10 cellular contexts compared by ENCODE assay signal in genomic region chr16:55471448-55472097, GRCh38. TPM values are rescaled to one million over a fixed set of nuclear protein-coding genes. Genes with fewer than 3 reads are reported as not detected.
DNase-seq lines count a peak whose midpoint lies in the region; ATAC-seq, FAIRE-seq and TF ChIP-seq lines count a peak whose summit lies in the region.
"Had no signal": no experiment of that assay in that cellular context is flagged by ENCODE, and none has a peak within 500 bp of the region (broad histone marks: within the 10 kb centered on the region; RNA-seq: fewer than 3 reads in every experiment).

No MANE protein-coding gene starts in this region.

- no peak overlapping the region for H3K9ac ChIP-seq in neuronal stem cell (ENCODE audit: low read depth, low read length, poor library complexity)

- H3K36me3 Mint-ChIP-seq in CD4-positive, alpha-beta T cell (ENCODE audit: low read depth) = no peaks in the 10 kb centered on the region

- DNase-seq in AG09309 (ENCODE audit: low read depth) (peak; percentile 78), RCC 7860 (ENCODE audit: low spot score) (peak; percentile 89), foreskin keratinocyte (peak; percentile 63 to 83), neuronal stem cell (ENCODE audit: low spot score) (no peak), dorsolateral prefrontal cortex (no peak), CD1c-positive myeloid dendritic cell (ENCODE audit: extremely low spot score) (no peak)
- DNase-seq in CD4-positive, alpha-beta T cell = no peak
- DNase-seq: NCI-H69, pancreas had no signal

- H2BK5ac ChIP-seq in neuronal stem cell (ENCODE audit: low read length) = no peak overlapping the region

- ATAC-seq in GM21526 (IDR thresholded peaks at IDR 0.05; ENCODE audit: low FRiP score, unreplicated experiment) (peak; percentile 75), foreskin keratinocyte (peak; percentile 88)
- no peak for ATAC-seq in CD4-positive, alpha-beta T cell (ENCODE audit: poor library complexity)

- H3K27me3 ChIP-seq in foreskin keratinocyte (no peaks in the 10 kb centered on the region), neuronal stem cell (ENCODE audit: control insufficient read depth in 3 of 3, insufficient read depth in 3 of 3, low read depth in 1 of 3, low read length in 3 of 3) (peaks cover 0 to 13% (median 0%) of the 10 kb centered on the region in 3 experiments), dorsolateral prefrontal cortex (no peaks in the 10 kb centered on the region)
- no peaks in the 10 kb centered on the region for H3K27me3 ChIP-seq in CD4-positive, alpha-beta T cell (ENCODE audit: control insufficient read depth, insufficient read depth, low read length)
- H3K27me3 ChIP-seq: pancreas had no signal

- no peak overlapping the region for H3K23ac ChIP-seq in neuronal stem cell (ENCODE audit: low read depth, low read length, poor library complexity)

- no peaks in the 10 kb centered on the region for H3K36me3 ChIP-seq in neuronal stem cell (replicated peaks in 1 of 2; ENCODE audit: control insufficient read depth in 2 of 2, insufficient read depth in 2 of 2, low read length in 2 of 2)
- H3K36me3 ChIP-seq: pancreas had no signal

- no peaks in the 10 kb centered on the region for H3K9me3 Mint-ChIP-seq in CD4-positive, alpha-beta T cell

- WGBS in neuronal stem cell (ENCODE audit: extremely low coverage in 2 of 2, insufficient read length in 2 of 2, insufficient replicate concordance in 1 of 2), 2 donors = no CpG with 5 or more reads among the region's 4 CpGs

- POLR2A ChIA-PET in CD4-positive, alpha-beta T cell (lab: Charles Lee) = no interaction called here

- no peak overlapping the region for H3K14ac ChIP-seq in neuronal stem cell (ENCODE audit: low read length)

- no peak overlapping the region for H4K8ac ChIP-seq in neuronal stem cell (ENCODE audit: low read depth, low read length)

- intact Hi-C loops in CD4-positive, alpha-beta T cell (cut with DNase I, micrococcal nuclease) = no loop called here
- intact Hi-C loops in dorsolateral prefrontal cortex (cut with DNase I) = no loop called here

- no peaks in the 10 kb centered on the region for H3K79me1 ChIP-seq in neuronal stem cell (ENCODE audit: low read depth, low read length)

- TF ChIP-seq CTCF in AG09309 (IDR thresholded peaks at IDR 0.05; ENCODE audit: control insufficient read depth, insufficient read depth, low read depth, low read length, missing control alignments) (no peak), foreskin keratinocyte (conservative IDR thresholded peaks at IDR 0.05) (no peak), dorsolateral prefrontal cortex (IDR thresholded peaks at IDR 0.05 in 54 of 56, conservative IDR thresholded peaks at IDR 0.05 in 2 of 56; ENCODE audit: low read depth in 1 of 56, partially characterized antibody in 56 of 56) (no peak)
- no peak for TF ChIP-seq CTCF in CD4-positive, alpha-beta T cell (IDR thresholded peaks at IDR 0.05)

- no peak overlapping the region for H3K4me3 Mint-ChIP-seq in CD4-positive, alpha-beta T cell

- no peak overlapping the region for H3K4ac ChIP-seq in neuronal stem cell (ENCODE audit: low read length)

- H2BK120ac ChIP-seq in neuronal stem cell (ENCODE audit: low read depth, low read length) = no peak overlapping the region

- no peaks in the 10 kb centered on the region for H3K4me1 Mint-ChIP-seq in CD4-positive, alpha-beta T cell (ENCODE audit: low read depth)

- no peak overlapping the region for H2BK12ac ChIP-seq in neuronal stem cell (ENCODE audit: low read length)

- H3K4me3 ChIP-seq in AG09309 (ENCODE audit: control insufficient read depth, low read depth, low read length) = no peak overlapping the region
- H3K4me3 ChIP-seq in neuronal stem cell (ENCODE audit: low read length in 2 of 2) = no peak overlapping the region
- H3K4me3 ChIP-seq in dorsolateral prefrontal cortex = no peak overlapping the region
- H3K4me3 ChIP-seq: pancreas had no signal

- peak overlapping the region; percentile 47 for H3K27ac ChIP-seq in foreskin keratinocyte
- no peak overlapping the region for H3K27ac ChIP-seq in neuronal stem cell (replicated peaks; ENCODE audit: low read length)
- no peak overlapping the region for H3K27ac ChIP-seq in CD4-positive, alpha-beta T cell (ENCODE audit: low read depth, low read length)
- H3K27ac ChIP-seq in dorsolateral prefrontal cortex = no peak overlapping the region

- H2AK5ac ChIP-seq in neuronal stem cell (ENCODE audit: low read depth, low read length) = no peak overlapping the region

- H3K27ac Mint-ChIP-seq in CD4-positive, alpha-beta T cell = no peak overlapping the region

- H3K4me2 ChIP-seq in neuronal stem cell (ENCODE audit: insufficient read depth, low read length, poor library complexity, severe bottlenecking) = no peak overlapping the region

- H3K27me3 Mint-ChIP-seq in CD4-positive, alpha-beta T cell = peaks cover 6% of the 10 kb centered on the region

- H4K91ac ChIP-seq in neuronal stem cell (ENCODE audit: low read depth, low read length, poor library complexity) = no peak overlapping the region

- no peak overlapping the region for H2AFZ ChIP-seq in neuronal stem cell (ENCODE audit: low read length)

- CTCF ChIA-PET in CD4-positive, alpha-beta T cell (lab: Charles Lee) = no interaction called here

- H2BK15ac ChIP-seq in neuronal stem cell (ENCODE audit: low read length) = no peak overlapping the region

- H3K18ac ChIP-seq in neuronal stem cell (ENCODE audit: low read length) = no peak overlapping the region

- H3K4me1 ChIP-seq in foreskin keratinocyte (peaks cover 26% of the 10 kb centered on the region), neuronal stem cell (ENCODE audit: control insufficient read depth in 2 of 2, insufficient read depth in 1 of 2, low read depth in 1 of 2, low read length in 2 of 2) (no peaks in the 10 kb centered on the region)
- H3K4me1 ChIP-seq: pancreas had no signal

- peak; percentile 98 for FAIRE-seq in RCC 7860 (lab: Jason Lieb, UNC)
- FAIRE-seq: pancreas had no signal

- H3K9me3 ChIP-seq in neuronal stem cell (replicated peaks in 1 of 2; ENCODE audit: control insufficient read depth in 2 of 2, insufficient read depth in 1 of 2, low read depth in 1 of 2, low read length in 2 of 2) = peaks cover 0 to 3% of the 10 kb centered on the region in 2 donors
- no peaks in the 10 kb centered on the region for H3K9me3 ChIP-seq in CD4-positive, alpha-beta T cell (ENCODE audit: control insufficient read depth, low read length)
- H3K9me3 ChIP-seq: pancreas had no signal

RNA-seq across cellular contexts. Expression of gene MMP2, which starts 7.4 kb away (rescaled TPM):
- total RNA-seq in foreskin keratinocyte (52.9 and 95.7 TPM in 2 replicates), dorsolateral prefrontal cortex (10 to 100 TPM in 6 of 120 experiments, 1 to 10 TPM in 114; 1.1 to 13.3 (median 4.3) TPM)
- 46.8 and 88.3 TPM in 2 replicates for polyA plus RNA-seq in foreskin keratinocyte
- polyA plus RNA-seq in neuronal stem cell (2013, experiment 1 of 2) = 26.6 TPM
- 25.9 TPM for polyA plus RNA-seq in neuronal stem cell (2013, experiment 2 of 2)
- not detected for total RNA-seq in CD4-positive, alpha-beta T cell

RNA-seq across cellular contexts. Expression of gene LPCAT2, which starts 37.3 kb away (rescaled TPM):
- 30.0 and 32.5 TPM in 2 replicates for total RNA-seq in foreskin keratinocyte
- 11.8 and 15.1 TPM in 2 replicates for polyA plus RNA-seq in foreskin keratinocyte
- 5.8 TPM for polyA plus RNA-seq in neuronal stem cell (2013, experiment 1 of 2)
- 5.2 TPM for polyA plus RNA-seq in neuronal stem cell (2013, experiment 2 of 2)
- total RNA-seq in CD4-positive, alpha-beta T cell = under 1 TPM; 0.22 to 0.36 TPM
- total RNA-seq in dorsolateral prefrontal cortex = 10 to 100 TPM in 88 of 120 experiments, 1 to 10 TPM in 32; 3.1 to 28.7 (median 11.7) TPM

Comparison
In these comparisons a context has a peak if more than half of its experiments do, and no peak if none do; other contexts are left out.
1. DNase-seq: peak in AG09309 (single experiment), RCC 7860 (single experiment) and foreskin keratinocyte (2 of 2); none in neuronal stem cell (single experiment), CD4-positive, alpha-beta T cell (0 of 10), dorsolateral prefrontal cortex (0 of 10) and CD1c-positive myeloid dendritic cell (single experiment).